12 cellular contexts compared by ENCODE assay signal in the genomic region with DNA sequence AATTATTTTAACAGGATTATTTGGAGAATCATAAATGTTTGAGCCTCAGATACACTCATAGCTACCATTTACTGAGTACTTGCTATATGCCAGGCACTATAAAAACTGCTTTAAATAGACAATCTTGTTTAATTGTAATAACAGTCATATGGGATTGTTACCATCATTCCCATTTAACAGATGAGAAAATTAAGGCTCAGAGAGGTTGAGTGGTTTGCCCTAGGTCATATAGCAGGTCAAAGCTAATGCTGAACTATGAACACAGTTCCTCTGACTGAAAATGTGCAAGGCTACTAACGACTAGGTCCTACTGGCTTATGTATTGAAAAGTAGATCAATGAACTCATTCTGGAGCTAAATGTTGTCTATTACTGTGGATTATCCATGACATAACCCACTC.
DNase-seq lines count a peak whose midpoint lies in the region; ATAC-seq and TF ChIP-seq lines count a peak whose summit lies in the region.
"Had no signal": no experiment of that assay in that cellular context is flagged by ENCODE, and none has a peak within 500 bp of the region (broad histone marks: within the 10 kb centered on the region; RNA-seq: fewer than 3 reads in every experiment).

No MANE protein-coding gene starts in this region.

- no peaks in the 10 kb centered on the region for H3K9me3 ChIP-seq in heart right ventricle
- no peaks in the 10 kb centered on the region for H3K9me3 ChIP-seq in transverse colon
- H3K9me3 ChIP-seq in CD4-positive, alpha-beta memory T cell (ENCODE audit: control insufficient read depth in 1 of 2, low read length in 2 of 2) = no peaks in the 10 kb centered on the region
- H3K9me3 ChIP-seq: SJSA1 had no signal

- CTCF ChIA-PET in WTC11 (lab: Charles Lee) = interaction anchor here (0.9 to 1.3 kb wide), 2 partner anchors 16 to 82 kb away, joined by 3 to 5 read pairs; no protein-coding TSS in a partner anchor
- CTCF ChIA-PET in CD4-positive, alpha-beta memory T cell (lab: Charles Lee; ENCODE audit: partially characterized antibody) = no interaction called here

- H3K36me3 ChIP-seq in heart right ventricle = no peaks in the 10 kb centered on the region
- no peaks in the 10 kb centered on the region for H3K36me3 ChIP-seq in transverse colon
- H3K36me3 ChIP-seq in CD4-positive, alpha-beta memory T cell (ENCODE audit: insufficient read depth, low read length) = no peaks in the 10 kb centered on the region

- no peak for DNase-seq in heart right ventricle
- no peak for DNase-seq in Right ventricle myocardium superior
- no peak for DNase-seq in WTC11 (ENCODE audit: low spot score)
- DNase-seq in transverse colon = no peak
- no peak for DNase-seq in CD4-positive, alpha-beta memory T cell
- no peak for DNase-seq in AG08396 (ENCODE audit: low spot score)
- DNase-seq: activated CD8-positive, alpha-beta T cell treated with anti-CD3 and anti-CD28 coated beads for 36 hours; stimulated activated CD4-positive, alpha-beta T cell treated with anti-CD3 and anti-CD28 coated beads, Interleukin-2, amount 100 ng/mL, for 24 hours had no signal

- H3K27ac ChIP-seq in heart right ventricle = peak overlapping the region in 9 of 10 donors; percentile 10 to 80 (median 72)
- peak overlapping the region; percentile 71 to 87 (median 79) for H3K27ac ChIP-seq in transverse colon
- H3K27ac ChIP-seq in CD4-positive, alpha-beta memory T cell (ENCODE audit: low read depth, low read length) = no peak overlapping the region

- no peak for TF ChIP-seq POLR2A in transverse colon (IDR thresholded peaks at IDR 0.05)

- H3K27me3 Mint-ChIP-seq in WTC11 (ENCODE audit: low read depth) (no peaks in the 10 kb centered on the region), nephron (ENCODE audit: low read depth) (no peaks in the 10 kb centered on the region)
- peaks cover 2 to 9% of the 10 kb centered on the region in 2 donors for H3K27me3 Mint-ChIP-seq in CD4-positive, alpha-beta memory T cell

- H3K4me1 ChIP-seq in heart right ventricle (peaks cover 2 to 59% (median 41%) of the 10 kb centered on the region in 9 donors), transverse colon (peaks cover 16 to 46% (median 25%) of the 10 kb centered on the region in 4 donors)
- no peaks in the 10 kb centered on the region for H3K4me1 ChIP-seq in CD4-positive, alpha-beta memory T cell (ENCODE audit: insufficient read depth, low read length)

- TF ChIP-seq CTCF in heart right ventricle (IDR thresholded peaks at IDR 0.05) = no peak
- no peak for TF ChIP-seq CTCF in WTC11 (IDR thresholded peaks at IDR 0.05)
- TF ChIP-seq CTCF in nephron (IDR thresholded peaks at IDR 0.05; ENCODE audit: unreplicated experiment in 3 of 3) = no peak
- TF ChIP-seq CTCF in transverse colon (IDR thresholded peaks at IDR 0.05) = no peak

- H3K4me3 Mint-ChIP-seq in WTC11 (no peak overlapping the region), nephron (peak overlapping the region in 2 of 3 experiments; percentile 52 to 59)
- H3K4me3 Mint-ChIP-seq in CD4-positive, alpha-beta memory T cell = no peak overlapping the region
- H3K4me3 Mint-ChIP-seq: activated CD8-positive, alpha-beta T cell treated with anti-CD3 and anti-CD28 coated beads for 36 hours; B cell had no signal

- peak overlapping the region in 1 of 10 donors; percentile 7 for H3K4me3 ChIP-seq in heart right ventricle
- H3K4me3 ChIP-seq in transverse colon = no peak overlapping the region
- H3K4me3 ChIP-seq in CD4-positive, alpha-beta memory T cell (ENCODE audit: low read length in 2 of 2) = no peak overlapping the region
- H3K4me3 ChIP-seq: SJSA1 had no signal

- peak in 1 of 8 donors; percentile 1 for ATAC-seq in heart right ventricle
- no peak for ATAC-seq in Right ventricle myocardium superior (ENCODE audit: poor library complexity)
- no peak for ATAC-seq in WTC11
- ATAC-seq in HG03469 (IDR thresholded peaks at IDR 0.05; ENCODE audit: unreplicated experiment) = no peak
- ATAC-seq: activated CD8-positive, alpha-beta T cell treated with anti-CD3 and anti-CD28 coated beads for 36 hours had no signal

- H3K36me3 Mint-ChIP-seq in WTC11 (no peaks in the 10 kb centered on the region), nephron (ENCODE audit: low read depth) (no peaks in the 10 kb centered on the region)
- H3K36me3 Mint-ChIP-seq in CD4-positive, alpha-beta memory T cell = no peaks in the 10 kb centered on the region

- WGBS in heart right ventricle, 2 donors = 35 to 54% methylated on average over 1 of the region's 1 CpG
- WGBS in transverse colon (ENCODE audit: low coverage in 1 of 2), 2 donors = 55 to 68% methylated on average over 1 of the region's 1 CpG

- H3K9me3 Mint-ChIP-seq in WTC11 (no peaks in the 10 kb centered on the region), nephron (no peaks in the 10 kb centered on the region)
- H3K9me3 Mint-ChIP-seq in CD4-positive, alpha-beta memory T cell = no peaks in the 10 kb centered on the region
- H3K9me3 Mint-ChIP-seq: activated CD8-positive, alpha-beta T cell treated with anti-CD3 and anti-CD28 coated beads for 36 hours had no signal

- peak overlapping the region; percentile 96 for H3K27ac Mint-ChIP-seq in WTC11
- H3K27ac Mint-ChIP-seq in nephron = peak overlapping the region; percentile 95 to 96 (median 96)
- no peak overlapping the region for H3K27ac Mint-ChIP-seq in CD4-positive, alpha-beta memory T cell
- H3K27ac Mint-ChIP-seq: activated CD8-positive, alpha-beta T cell treated with anti-CD3 and anti-CD28 coated beads for 36 hours; B cell had no signal

- TF ChIP-seq EP300 in transverse colon (IDR thresholded peaks at IDR 0.05; ENCODE audit: low read depth) = no peak

- in situ Hi-C loops in transverse colon (cut with MboI; ENCODE audit: low pct_ligation_motif_present in 1 of 4, low pct_unique_long_range_greater_than_20kb in 1 of 4, low sequenced_read_pairs in 3 of 4) = no loop called here

- peaks cover 36% of the 10 kb centered on the region for H3K4me1 Mint-ChIP-seq in WTC11
- H3K4me1 Mint-ChIP-seq in nephron = peaks cover 46% of the 10 kb centered on the region
- no peaks in the 10 kb centered on the region for H3K4me1 Mint-ChIP-seq in CD4-positive, alpha-beta memory T cell
- H3K4me1 Mint-ChIP-seq: B cell had no signal

- H3K27me3 ChIP-seq in heart right ventricle = no peaks in the 10 kb centered on the region
- no peaks in the 10 kb centered on the region for H3K27me3 ChIP-seq in transverse colon
- no peaks in the 10 kb centered on the region for H3K27me3 ChIP-seq in CD4-positive, alpha-beta memory T cell (ENCODE audit: insufficient read depth, low read length)
- H3K27me3 ChIP-seq: SJSA1 had no signal

- POLR2A ChIA-PET in WTC11 (lab: Charles Lee) = interaction anchor here (0.6 to 1.1 kb wide), 4 partner anchors 14 to 127 kb away, joined by 3 to 4 read pairs (median 3); no protein-coding TSS in a partner anchor
- POLR2A ChIA-PET in CD4-positive, alpha-beta memory T cell (lab: Charles Lee; ENCODE audit: partially characterized antibody) = no interaction called here

- intact Hi-C loops in heart right ventricle (cut with DNase I) (loop anchor here in 2 of 10 donors (5.0 to 10.0 kb wide), 2 partner anchors 61 to 63 kb away; partner anchors contain the start of gene DDR2 (in 2 of the 2)), Right ventricle myocardium superior (cut with DNase I) (no loop called here), transverse colon (cut with DNase I; ENCODE audit: low total_unique reads) (no loop called here)
- intact Hi-C loops in CD4-positive, alpha-beta memory T cell (cut with micrococcal nuclease) = no loop called here

TF ChIP-seq in WTC11, 78 proteins besides CTCF, POLR2A, EP300 and RAD21:
- TF ChIP-seq ATF2 (CRISPR knock-in tag; IDR thresholded peaks at IDR 0.05; ENCODE audit: borderline replicate concordance, low read depth) (no peak), ZNF671 (CRISPR knock-in tag; IDR thresholded peaks at IDR 0.05) (no peak), ZNF263 (CRISPR knock-in tag; IDR thresholded peaks at IDR 0.05; ENCODE audit: low read depth) (no peak), HMGA2 (CRISPR knock-in tag; IDR thresholded peaks at IDR 0.05) (no peak), E2F5 (CRISPR knock-in tag; IDR thresholded peaks at IDR 0.05) (no peak)
- TF ChIP-seq, protein P1, sequence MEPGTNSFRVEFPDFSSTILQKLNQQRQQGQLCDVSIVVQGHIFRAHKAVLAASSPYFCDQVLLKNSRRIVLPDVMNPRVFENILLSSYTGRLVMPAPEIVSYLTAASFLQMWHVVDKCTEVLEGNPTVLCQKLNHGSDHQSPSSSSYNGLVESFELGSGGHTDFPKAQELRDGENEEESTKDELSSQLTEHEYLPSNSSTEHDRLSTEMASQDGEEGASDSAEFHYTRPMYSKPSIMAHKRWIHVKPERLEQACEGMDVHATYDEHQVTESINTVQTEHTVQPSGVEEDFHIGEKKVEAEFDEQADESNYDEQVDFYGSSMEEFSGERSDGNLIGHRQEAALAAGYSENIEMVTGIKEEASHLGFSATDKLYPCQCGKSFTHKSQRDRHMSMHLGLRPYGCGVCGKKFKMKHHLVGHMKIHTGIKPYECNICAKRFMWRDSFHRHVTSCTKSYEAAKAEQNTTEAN (CRISPR knock-in tag; IDR thresholded peaks at IDR 0.05) = no peak

Comparison
In these comparisons a context has a peak if more than half of its experiments do, and no peak if none do; other contexts are left out.
1. H3K27ac Mint-ChIP-seq: peak in WTC11 (single experiment) and nephron (3 of 3); none in CD4-positive, alpha-beta memory T cell (0 of 7).
2. H3K4me3 Mint-ChIP-seq: peak in nephron (2 of 3); none in WTC11 (single experiment) and CD4-positive, alpha-beta memory T cell (0 of 8).